ENCODE assay signal across 1 cellular context in the genomic region with DNA sequence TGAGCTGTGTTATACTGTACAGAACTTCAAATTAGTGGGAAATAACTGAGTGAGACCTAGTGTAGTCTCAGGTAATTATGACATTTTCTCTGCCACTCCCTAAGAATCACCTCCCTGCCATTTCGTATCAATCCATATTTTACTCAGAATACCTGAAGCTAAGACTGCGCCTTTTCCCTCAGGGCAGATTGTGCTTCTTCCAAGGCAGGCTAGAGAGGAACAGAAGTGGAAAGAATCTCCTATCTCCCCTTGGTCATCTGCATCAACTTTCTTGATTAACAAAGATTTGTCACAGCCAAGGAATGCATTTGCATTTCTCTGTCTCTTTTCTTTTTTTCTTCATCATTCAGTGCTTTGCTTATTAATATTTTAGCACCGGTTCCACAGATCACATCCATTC.
TF ChIP-seq lines count a peak whose summit lies in the region.

No MANE protein-coding gene starts in this region.

TF ChIP-seq in GM23338, 12 proteins besides CTCF, POLR2A, EP300 and RAD21:
- TF ChIP-seq EZH2phosphoT487 (IDR thresholded peaks at IDR 0.05; ENCODE audit: unreplicated experiment) = no peak
- no peak for TF ChIP-seq CREB1 (CRISPR knock-in tag; IDR thresholded peaks at IDR 0.05; ENCODE audit: low read depth)
- TF ChIP-seq, protein P1, sequence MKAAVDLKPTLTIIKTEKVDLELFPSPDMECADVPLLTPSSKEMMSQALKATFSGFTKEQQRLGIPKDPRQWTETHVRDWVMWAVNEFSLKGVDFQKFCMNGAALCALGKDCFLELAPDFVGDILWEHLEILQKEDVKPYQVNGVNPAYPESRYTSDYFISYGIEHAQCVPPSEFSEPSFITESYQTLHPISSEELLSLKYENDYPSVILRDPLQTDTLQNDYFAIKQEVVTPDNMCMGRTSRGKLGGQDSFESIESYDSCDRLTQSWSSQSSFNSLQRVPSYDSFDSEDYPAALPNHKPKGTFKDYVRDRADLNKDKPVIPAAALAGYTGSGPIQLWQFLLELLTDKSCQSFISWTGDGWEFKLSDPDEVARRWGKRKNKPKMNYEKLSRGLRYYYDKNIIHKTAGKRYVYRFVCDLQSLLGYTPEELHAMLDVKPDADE (IDR thresholded peaks at IDR 0.05) = no peak
- TF ChIP-seq POLR2AphosphoS5 (IDR thresholded peaks at IDR 0.05; ENCODE audit: low read depth) = no peak
- TF ChIP-seq, protein P2, sequence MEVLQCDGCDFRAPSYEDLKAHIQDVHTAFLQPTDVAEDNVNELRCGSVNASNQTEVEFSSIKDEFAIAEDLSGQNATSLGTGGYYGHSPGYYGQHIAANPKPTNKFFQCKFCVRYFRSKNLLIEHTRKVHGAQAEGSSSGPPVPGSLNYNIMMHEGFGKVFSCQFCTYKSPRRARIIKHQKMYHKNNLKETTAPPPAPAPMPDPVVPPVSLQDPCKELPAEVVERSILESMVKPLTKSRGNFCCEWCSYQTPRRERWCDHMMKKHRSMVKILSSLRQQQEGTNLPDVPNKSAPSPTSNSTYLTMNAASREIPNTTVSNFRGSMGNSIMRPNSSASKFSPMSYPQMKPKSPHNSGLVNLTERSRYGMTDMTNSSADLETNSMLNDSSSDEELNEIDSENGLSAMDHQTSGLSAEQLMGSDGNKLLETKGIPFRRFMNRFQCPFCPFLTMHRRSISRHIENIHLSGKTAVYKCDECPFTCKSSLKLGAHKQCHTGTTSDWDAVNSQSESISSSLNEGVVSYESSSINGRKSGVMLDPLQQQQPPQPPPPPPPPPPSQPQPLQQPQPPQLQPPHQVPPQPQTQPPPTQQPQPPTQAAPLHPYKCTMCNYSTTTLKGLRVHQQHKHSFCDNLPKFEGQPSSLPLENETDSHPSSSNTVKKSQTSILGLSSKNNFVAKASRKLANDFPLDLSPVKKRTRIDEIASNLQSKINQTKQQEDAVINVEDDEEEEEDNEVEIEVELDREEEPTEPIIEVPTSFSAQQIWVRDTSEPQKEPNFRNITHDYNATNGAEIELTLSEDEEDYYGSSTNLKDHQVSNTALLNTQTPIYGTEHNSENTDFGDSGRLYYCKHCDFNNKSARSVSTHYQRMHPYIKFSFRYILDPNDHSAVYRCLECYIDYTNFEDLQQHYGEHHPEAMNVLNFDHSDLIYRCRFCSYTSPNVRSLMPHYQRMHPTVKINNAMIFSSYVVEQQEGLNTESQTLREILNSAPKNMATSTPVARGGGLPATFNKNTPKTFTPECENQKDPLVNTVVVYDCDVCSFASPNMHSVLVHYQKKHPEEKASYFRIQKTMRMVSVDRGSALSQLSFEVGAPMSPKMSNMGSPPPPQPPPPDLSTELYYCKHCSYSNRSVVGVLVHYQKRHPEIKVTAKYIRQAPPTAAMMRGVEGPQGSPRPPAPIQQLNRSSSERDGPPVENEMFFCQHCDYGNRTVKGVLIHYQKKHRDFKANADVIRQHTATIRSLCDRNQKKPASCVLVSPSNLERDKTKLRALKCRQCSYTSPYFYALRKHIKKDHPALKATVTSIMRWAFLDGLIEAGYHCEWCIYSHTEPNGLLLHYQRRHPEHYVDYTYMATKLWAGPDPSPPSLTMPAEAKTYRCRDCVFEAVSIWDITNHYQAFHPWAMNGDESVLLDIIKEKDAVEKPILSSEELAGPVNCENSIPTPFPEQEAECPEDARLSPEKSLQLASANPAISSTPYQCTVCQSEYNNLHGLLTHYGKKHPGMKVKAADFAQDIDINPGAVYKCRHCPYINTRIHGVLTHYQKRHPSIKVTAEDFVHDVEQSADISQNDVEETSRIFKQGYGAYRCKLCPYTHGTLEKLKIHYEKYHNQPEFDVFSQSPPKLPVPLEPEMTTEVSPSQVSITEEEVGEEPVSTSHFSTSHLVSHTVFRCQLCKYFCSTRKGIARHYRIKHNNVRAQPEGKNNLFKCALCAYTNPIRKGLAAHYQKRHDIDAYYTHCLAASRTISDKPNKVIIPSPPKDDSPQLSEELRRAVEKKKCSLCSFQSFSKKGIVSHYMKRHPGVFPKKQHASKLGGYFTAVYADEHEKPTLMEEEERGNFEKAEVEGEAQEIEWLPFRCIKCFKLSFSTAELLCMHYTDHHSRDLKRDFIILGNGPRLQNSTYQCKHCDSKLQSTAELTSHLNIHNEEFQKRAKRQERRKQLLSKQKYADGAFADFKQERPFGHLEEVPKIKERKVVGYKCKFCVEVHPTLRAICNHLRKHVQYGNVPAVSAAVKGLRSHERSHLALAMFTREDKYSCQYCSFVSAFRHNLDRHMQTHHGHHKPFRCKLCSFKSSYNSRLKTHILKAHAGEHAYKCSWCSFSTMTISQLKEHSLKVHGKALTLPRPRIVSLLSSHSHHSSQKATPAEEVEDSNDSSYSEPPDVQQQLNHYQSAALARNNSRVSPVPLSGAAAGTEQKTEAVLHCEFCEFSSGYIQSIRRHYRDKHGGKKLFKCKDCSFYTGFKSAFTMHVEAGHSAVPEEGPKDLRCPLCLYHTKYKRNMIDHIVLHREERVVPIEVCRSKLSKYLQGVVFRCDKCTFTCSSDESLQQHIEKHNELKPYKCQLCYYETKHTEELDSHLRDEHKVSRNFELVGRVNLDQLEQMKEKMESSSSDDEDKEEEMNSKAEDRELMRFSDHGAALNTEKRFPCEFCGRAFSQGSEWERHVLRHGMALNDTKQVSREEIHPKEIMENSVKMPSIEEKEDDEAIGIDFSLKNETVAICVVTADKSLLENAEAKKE (CRISPR knock-in tag; IDR thresholded peaks at IDR 0.05) = no peak
- no peak for TF ChIP-seq NANOG (IDR thresholded peaks at IDR 0.05; ENCODE audit: borderline replicate concordance)
- TF ChIP-seq, protein P3, sequence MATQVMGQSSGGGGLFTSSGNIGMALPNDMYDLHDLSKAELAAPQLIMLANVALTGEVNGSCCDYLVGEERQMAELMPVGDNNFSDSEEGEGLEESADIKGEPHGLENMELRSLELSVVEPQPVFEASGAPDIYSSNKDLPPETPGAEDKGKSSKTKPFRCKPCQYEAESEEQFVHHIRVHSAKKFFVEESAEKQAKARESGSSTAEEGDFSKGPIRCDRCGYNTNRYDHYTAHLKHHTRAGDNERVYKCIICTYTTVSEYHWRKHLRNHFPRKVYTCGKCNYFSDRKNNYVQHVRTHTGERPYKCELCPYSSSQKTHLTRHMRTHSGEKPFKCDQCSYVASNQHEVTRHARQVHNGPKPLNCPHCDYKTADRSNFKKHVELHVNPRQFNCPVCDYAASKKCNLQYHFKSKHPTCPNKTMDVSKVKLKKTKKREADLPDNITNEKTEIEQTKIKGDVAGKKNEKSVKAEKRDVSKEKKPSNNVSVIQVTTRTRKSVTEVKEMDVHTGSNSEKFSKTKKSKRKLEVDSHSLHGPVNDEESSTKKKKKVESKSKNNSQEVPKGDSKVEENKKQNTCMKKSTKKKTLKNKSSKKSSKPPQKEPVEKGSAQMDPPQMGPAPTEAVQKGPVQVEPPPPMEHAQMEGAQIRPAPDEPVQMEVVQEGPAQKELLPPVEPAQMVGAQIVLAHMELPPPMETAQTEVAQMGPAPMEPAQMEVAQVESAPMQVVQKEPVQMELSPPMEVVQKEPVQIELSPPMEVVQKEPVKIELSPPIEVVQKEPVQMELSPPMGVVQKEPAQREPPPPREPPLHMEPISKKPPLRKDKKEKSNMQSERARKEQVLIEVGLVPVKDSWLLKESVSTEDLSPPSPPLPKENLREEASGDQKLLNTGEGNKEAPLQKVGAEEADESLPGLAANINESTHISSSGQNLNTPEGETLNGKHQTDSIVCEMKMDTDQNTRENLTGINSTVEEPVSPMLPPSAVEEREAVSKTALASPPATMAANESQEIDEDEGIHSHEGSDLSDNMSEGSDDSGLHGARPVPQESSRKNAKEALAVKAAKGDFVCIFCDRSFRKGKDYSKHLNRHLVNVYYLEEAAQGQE (IDR thresholded peaks at IDR 0.05; ENCODE audit: unreplicated experiment) = no peak
- TF ChIP-seq ZNF114 (CRISPR knock-in tag; IDR thresholded peaks at IDR 0.05) = no peak
- no peak for TF ChIP-seq STAT1 (IDR thresholded peaks at IDR 0.05; ENCODE audit: unreplicated experiment)
- TF ChIP-seq EZH2 (IDR thresholded peaks at IDR 0.05; ENCODE audit: low read depth, unreplicated experiment) = no peak
- no peak for TF ChIP-seq ZNF331 (CRISPR knock-in tag; IDR thresholded peaks at IDR 0.05; ENCODE audit: low read depth)
- TF ChIP-seq JUNB (IDR thresholded peaks at IDR 0.05; ENCODE audit: unreplicated experiment) = no peak
